In the genomic region with DNA sequence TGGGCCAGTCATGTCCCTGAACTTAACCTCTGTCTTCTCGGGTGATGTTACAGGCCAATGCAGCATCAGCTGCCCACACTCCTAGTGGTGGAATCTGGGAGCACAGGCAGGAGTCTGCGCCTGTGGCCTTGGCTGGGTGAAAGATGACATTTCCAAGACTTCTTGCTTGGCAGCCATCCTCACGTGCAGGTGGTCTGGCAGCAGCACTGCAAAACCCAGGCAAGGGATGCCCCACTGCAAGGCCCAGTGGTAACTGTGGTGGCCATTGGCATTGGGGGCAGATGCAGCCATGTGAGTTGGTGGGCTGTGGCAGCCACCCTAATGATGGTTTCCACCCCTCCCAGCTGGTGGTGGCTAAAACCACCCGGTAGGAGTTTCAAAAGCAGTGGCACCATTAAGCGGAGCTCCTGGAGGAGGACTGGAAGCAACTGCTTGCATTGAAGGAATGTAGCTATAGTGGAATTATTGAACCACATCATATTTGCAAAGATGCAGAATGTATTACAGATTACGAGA, we compare ENCODE assay signal across 10 cellular contexts.
DNase-seq lines count a peak whose midpoint lies in the region; ATAC-seq, FAIRE-seq and TF ChIP-seq lines count a peak whose summit lies in the region.
"Had no signal": no experiment of that assay in that cellular context is flagged by ENCODE, and none has a peak within 500 bp of the region (broad histone marks: within the 10 kb centered on the region; RNA-seq: fewer than 3 reads in every experiment).

No MANE protein-coding gene starts in this region.

- no peak overlapping the region for H4K5ac ChIP-seq in H1 (ENCODE audit: insufficient read length, low read depth, low read length)

- 67% methylated on average over 6 of the region's 6 CpGs; no CpG with 5 or more reads in 1 of the 2 experiments for WGBS in H1 (ENCODE audit: extremely low coverage in 1 of 2, insufficient coverage in 1 of 2, insufficient read length in 1 of 2, insufficient replicate concordance in 2 of 2, low coverage in 1 of 2, low lambda C conversion rate in 2 of 2, missing lambda C conversion rate in 1 of 2), 2 experiments

- H2BK5ac ChIP-seq in H1 (ENCODE audit: low read depth, low read length): no peak overlapping the region

- FAIRE-seq in H1 (lab: Jason Lieb, UNC): peak; percentile 70

- no peak overlapping the region for H2BK12ac ChIP-seq in H1 (ENCODE audit: low read depth, low read length)

- no peak overlapping the region for H2AK5ac ChIP-seq in H1 (ENCODE audit: low read depth, low read length)

- H3K27ac ChIP-seq in H1 (ENCODE audit: low read depth, low read length): no peak overlapping the region
- no peak overlapping the region for H3K27ac ChIP-seq in CD8-positive, alpha-beta memory T cell (ENCODE audit: low read depth, low read length)

- peaks cover 56 to 84% (median 75%) of the 10 kb centered on the region in 4 experiments for H3K27me3 ChIP-seq in H1 (replicated peaks in 1 of 4; ENCODE audit: control insufficient read depth in 3 of 4, extremely low read depth in 1 of 4, insufficient read depth in 3 of 4, low read length in 3 of 4)
- H3K27me3 ChIP-seq in CD8-positive, alpha-beta memory T cell (ENCODE audit: insufficient read depth, low read length, poor library complexity, severe bottlenecking): no peaks in the 10 kb centered on the region

- no peaks in the 10 kb centered on the region for H3K9me3 Mint-ChIP-seq in CD8-positive, alpha-beta memory T cell
- H3K9me3 Mint-ChIP-seq: activated naive CD8-positive, alpha-beta T cell treated with anti-CD3 and anti-CD28 coated beads, Interleukin-2, amount 10 ng/mL, durations not matched to agents 7 days and 5 days had no signal

- no peak overlapping the region for H2AFZ ChIP-seq in H1 (ENCODE audit: low read length)

- no peak for TF ChIP-seq POLR2A in H1 (IDR thresholded peaks at IDR 0.05; ENCODE audit: control extremely low read depth in 1 of 2, low read depth in 2 of 2, low read length in 2 of 2)

- H3K36me3 ChIP-seq in H1 (ENCODE audit: control insufficient read depth in 2 of 4, insufficient read depth in 4 of 4, low read length in 3 of 4): no peaks in the 10 kb centered on the region
- H3K36me3 ChIP-seq in CD8-positive, alpha-beta memory T cell (ENCODE audit: insufficient read depth, low read length): no peaks in the 10 kb centered on the region

- no peaks in the 10 kb centered on the region for H3K36me3 Mint-ChIP-seq in CD8-positive, alpha-beta memory T cell
- H3K36me3 Mint-ChIP-seq: activated naive CD8-positive, alpha-beta T cell treated with anti-CD3 and anti-CD28 coated beads, Interleukin-2, amount 10 ng/mL, durations not matched to agents 7 days and 5 days had no signal

- no peak overlapping the region for H4K91ac ChIP-seq in H1 (replicated peaks; ENCODE audit: insufficient read length, low read length)

- no peaks in the 10 kb centered on the region for H3K79me2 ChIP-seq in H1 (ENCODE audit: control insufficient read depth in 1 of 2, insufficient read depth in 2 of 2, low read length in 2 of 2)

- no peak overlapping the region for H2BK120ac ChIP-seq in H1 (replicated peaks; ENCODE audit: low read depth, low read length)

- POLR2A ChIA-PET in H1 (lab: Charles Lee; ENCODE audit: partially characterized antibody): no interaction called here
- POLR2A ChIA-PET in CD8-positive, alpha-beta memory T cell (lab: Charles Lee): no interaction called here

- CTCF ChIA-PET in H1 (lab: Charles Lee; ENCODE audit: partially characterized antibody): interaction anchor here (0.7 to 1.5 kb wide), 19 partner anchors 9 to 108 kb away, joined by 3 to 6 read pairs (median 3); no protein-coding TSS in a partner anchor
- CTCF ChIA-PET in CD8-positive, alpha-beta memory T cell (lab: Charles Lee): no interaction called here

- H3K4me3 Mint-ChIP-seq in CD8-positive, alpha-beta memory T cell: no peak overlapping the region
- H3K4me3 Mint-ChIP-seq: activated naive CD8-positive, alpha-beta T cell treated with anti-CD3 and anti-CD28 coated beads, Interleukin-2, amount 10 ng/mL, durations not matched to agents 7 days and 5 days had no signal

- H4K8ac ChIP-seq in H1 (ENCODE audit: extremely low read depth, insufficient read depth, low read length): no peak overlapping the region

- H3K4me1 ChIP-seq in H1 (replicated peaks in 1 of 4; ENCODE audit: control insufficient read depth in 3 of 4, insufficient read depth in 4 of 4, low read length in 3 of 4): peaks cover 0 to 2% (median 0%) of the 10 kb centered on the region in 4 experiments; a peak in 3 of 7 replicates
- H3K4me1 ChIP-seq in CD8-positive, alpha-beta memory T cell (ENCODE audit: insufficient read depth, low read length): no peaks in the 10 kb centered on the region

- no peaks in the 10 kb centered on the region for H3K9me3 ChIP-seq in H1 (ENCODE audit: insufficient read depth in 2 of 2, low read depth in 1 of 2, low read length in 1 of 2)
- H3K9me3 ChIP-seq in CD8-positive, alpha-beta memory T cell (ENCODE audit: low read length): no peaks in the 10 kb centered on the region

- H3K4me1 Mint-ChIP-seq in CD8-positive, alpha-beta memory T cell: no peaks in the 10 kb centered on the region
- H3K4me1 Mint-ChIP-seq: activated naive CD8-positive, alpha-beta T cell treated with anti-CD3 and anti-CD28 coated beads, Interleukin-2, amount 10 ng/mL, durations not matched to agents 7 days and 5 days had no signal

- TF ChIP-seq CTCF in LNCAP (IDR thresholded peaks at IDR 0.05) (peak; percentile 37; the same call in 1 of the 2 replicates), H1 (IDR thresholded peaks at IDR 0.05; ENCODE audit: control extremely low read depth in 1 of 3, insufficient read depth in 1 of 3, low read depth in 1 of 3, low read length in 3 of 3) (peak; percentile 65 to 88 (median 85)), retinal pigment epithelial cell (conservative IDR thresholded peaks at IDR 0.05; ENCODE audit: low read depth, low read length) (peak; percentile 62)

- peak; percentile 54 for DNase-seq in activated CD4-positive, alpha-beta T cell treated with anti-CD3 and anti-CD28 coated beads for 48 hours
- no peak for DNase-seq in activated CD4-positive, alpha-beta T cell treated with anti-CD3 and anti-CD28 coated beads, Interleukin-2, amount 50 U/mL, for 1 hour
- DNase-seq in H1 (ENCODE audit: low read depth in 1 of 2, low spot score in 2 of 2) (peak in 1 of 2 experiments; percentile 78), retinal pigment epithelial cell (ENCODE audit: low read depth) (no peak), DMS79 treated with DMSO at 0.1 percent for 48 hours (lab: John Stamatoyannopoulos, UW) (no peak)
- no peak for DNase-seq in CD8-positive, alpha-beta memory T cell
- DNase-seq: activated naive CD8-positive, alpha-beta T cell treated with anti-CD3 and anti-CD28 coated beads, Interleukin-2, amount 10 ng/mL, durations not matched to agents 7 days and 5 days; C1 segment of cervical spinal cord had no signal

- peaks cover 0 to 17% of the 10 kb centered on the region in 2 donors for H3K27me3 Mint-ChIP-seq in CD8-positive, alpha-beta memory T cell

- H3K4ac ChIP-seq in H1 (replicated peaks; ENCODE audit: insufficient read length, low read depth, low read length): no peak overlapping the region

- no peaks in the 10 kb centered on the region for H3K23me2 ChIP-seq in H1 (ENCODE audit: low read depth, low read length)

- H3K56ac ChIP-seq in H1 (replicated peaks; ENCODE audit: insufficient read length, low read depth, low read length): no peak overlapping the region

- no peak overlapping the region for H3K9ac ChIP-seq in H1 (replicated peaks in 1 of 4; ENCODE audit: extremely low read depth in 1 of 4, low read depth in 3 of 4, low read length in 3 of 4)

- H3K4me3 ChIP-seq in H1 (ENCODE audit: extremely low read depth in 1 of 4, insufficient read depth in 2 of 4, low read depth in 3 of 4, low read length in 4 of 4) (no peak overlapping the region), retinal pigment epithelial cell (ENCODE audit: low read length) (no peak overlapping the region)
- H3K4me3 ChIP-seq in CD8-positive, alpha-beta memory T cell (ENCODE audit: low read length): no peak overlapping the region

- TF ChIP-seq EP300 in H1 (IDR thresholded peaks at IDR 0.05; ENCODE audit: borderline replicate concordance in 1 of 2, low read depth in 2 of 2, low read length in 2 of 2): no peak

- no peak overlapping the region for H2BK20ac ChIP-seq in H1 (ENCODE audit: low read length)

- peaks cover 2% of the 10 kb centered on the region in 2 experiments for H4K20me1 ChIP-seq in H1 (replicated peaks in 1 of 2; ENCODE audit: control insufficient read depth in 1 of 2, insufficient read depth in 2 of 2, low read length in 2 of 2)

- H3K4me2 ChIP-seq in H1 (ENCODE audit: insufficient read depth in 1 of 2, low read depth in 2 of 2, low read length in 2 of 2): no peak overlapping the region

- ATAC-seq in GM21423 (IDR thresholded peaks at IDR 0.05; ENCODE audit: unreplicated experiment): no peak

- H3K23ac ChIP-seq in H1 (ENCODE audit: insufficient read length): no peak overlapping the region

- no peak overlapping the region for H3K27ac Mint-ChIP-seq in CD8-positive, alpha-beta memory T cell
- H3K27ac Mint-ChIP-seq: activated naive CD8-positive, alpha-beta T cell treated with anti-CD3 and anti-CD28 coated beads, Interleukin-2, amount 10 ng/mL, durations not matched to agents 7 days and 5 days had no signal

- peak; percentile 31 to 39; a peak in 3 of 4 replicates for TF ChIP-seq RAD21 in H1 (IDR thresholded peaks at IDR 0.05 in 1 of 2, conservative IDR thresholded peaks at IDR 0.05 in 1 of 2; ENCODE audit: low read depth in 2 of 2, low read length in 2 of 2)

- no peak overlapping the region for H2BK15ac ChIP-seq in H1 (ENCODE audit: low read length)

- no peaks in the 10 kb centered on the region for H3K79me1 ChIP-seq in H1 (ENCODE audit: low read depth, low read length)

- H3K18ac ChIP-seq in H1 (ENCODE audit: extremely low read depth, low read length): no peak overlapping the region

- H3K14ac ChIP-seq in H1 (ENCODE audit: insufficient read length): no peak overlapping the region

TF ChIP-seq in H1, 55 proteins besides CTCF, POLR2A, EP300 and RAD21 (continues in another document):
- TF ChIP-seq BCL11A (IDR thresholded peaks at IDR 0.05; ENCODE audit: low read depth in 2 of 2, low read length in 2 of 2) (no peak), NRF1 (IDR thresholded peaks at IDR 0.05; ENCODE audit: low read depth, low read length) (no peak), MAX (IDR thresholded peaks at IDR 0.05) (no peak), KDM4A (IDR thresholded peaks at IDR 0.05; ENCODE audit: low read depth, low read length, severe bottlenecking) (no peak), TAF1 (IDR thresholded peaks at IDR 0.05; ENCODE audit: low read depth, low read length) (no peak), CBX5 (IDR thresholded peaks at IDR 0.05; ENCODE audit: low read depth, low read length) (no peak), RBBP5 (IDR thresholded peaks at IDR 0.05; ENCODE audit: borderline replicate concordance, low read depth, low read length) (no peak), SUZ12 (IDR thresholded peaks at IDR 0.05; ENCODE audit: low read length) (no peak), CBX8 (IDR thresholded peaks at IDR 0.05; ENCODE audit: borderline replicate concordance, low read depth, low read length) (no peak)
